ENCODE assay signal across 19 cellular contexts in the genomic region with DNA sequence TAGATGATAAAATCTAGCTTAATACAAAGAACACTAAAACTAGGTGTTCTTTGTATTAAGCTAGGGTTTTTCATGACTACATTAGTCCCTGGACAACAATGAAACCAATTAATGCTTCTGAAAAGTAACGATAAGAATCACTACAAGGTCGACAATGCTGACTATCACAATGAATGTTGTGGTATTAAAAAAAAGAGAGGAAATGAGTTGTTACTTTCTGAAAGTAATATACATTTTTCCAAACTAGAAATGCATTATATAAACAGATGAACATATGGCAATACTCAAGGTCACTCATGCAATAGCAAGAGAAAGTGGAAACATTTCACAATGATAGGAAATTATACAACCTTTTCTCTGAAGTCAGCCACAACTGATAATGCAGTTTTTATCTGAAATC. TPM values are rescaled to one million over a fixed set of nuclear protein-coding genes. Genes with fewer than 3 reads are reported as not detected.
DNase-seq lines count a peak whose midpoint lies in the region; ATAC-seq and TF ChIP-seq lines count a peak whose summit lies in the region.
"Had no signal": no experiment of that assay in that cellular context is flagged by ENCODE, and none has a peak within 500 bp of the region (broad histone marks: within the 10 kb centered on the region; RNA-seq: fewer than 3 reads in every experiment).

No MANE protein-coding gene starts in this region.

- H3K4me1 ChIP-seq in CD4-positive, CD25-positive, alpha-beta regulatory T cell (ENCODE audit: control insufficient read depth, insufficient read depth, low read length, poor library complexity, severe bottlenecking) = peaks cover 32% of the 10 kb centered on the region
- peaks cover 41% of the 10 kb centered on the region for H3K4me1 ChIP-seq in CD8-positive, alpha-beta T cell (ENCODE audit: insufficient read depth, low read length)
- H3K4me1 ChIP-seq in trophoblast cell (ENCODE audit: control insufficient read depth in 1 of 2, insufficient read depth in 2 of 2, low read length in 2 of 2) = peaks cover 0 to 8% of the 10 kb centered on the region in 2 experiments
- H3K4me1 ChIP-seq: tibial nerve had no signal

- no peaks in the 10 kb centered on the region for H3K36me3 ChIP-seq in CD4-positive, CD25-positive, alpha-beta regulatory T cell (ENCODE audit: control insufficient read depth, insufficient read depth, low read length)
- H3K36me3 ChIP-seq in CD8-positive, alpha-beta T cell (ENCODE audit: insufficient read depth, low read length) = no peaks in the 10 kb centered on the region
- H3K36me3 ChIP-seq in trophoblast cell (ENCODE audit: control insufficient read depth in 1 of 2, insufficient read depth in 2 of 2, low read length in 2 of 2) = no peaks in the 10 kb centered on the region

- no peak overlapping the region for H4K8ac ChIP-seq in trophoblast cell (ENCODE audit: low read depth, low read length)

- H3K4me3 Mint-ChIP-seq in CD4-positive, CD25-positive, alpha-beta regulatory T cell = peak overlapping the region; percentile 27 to 65 (median 52)
- no peak overlapping the region for H3K4me3 Mint-ChIP-seq in CD8-positive, alpha-beta T cell
- no peak overlapping the region for H3K4me3 Mint-ChIP-seq in activated CD8-positive, alpha-beta T cell treated with anti-CD3 and anti-CD28 coated beads, Interleukin-2, amount 10 ng/mL, durations not matched to agents 7 days and 5 days
- H3K4me3 Mint-ChIP-seq: activated CD4-positive, alpha-beta memory T cell treated with anti-CD3 and anti-CD28 coated beads, Interleukin-2, amount 10 ng/mL, durations not matched to agents 7 days and 5 days; stimulated activated naive B cell treated with anti-CD40 and anti-IgM and Interleukin-4, amounts not matched to agents 10 μg/mL and 1 μg/mL and 100 μg/mL, for 72 hours had no signal

- WGBS in trophoblast cell (ENCODE audit: extremely low coverage, insufficient coverage, insufficient read length) = no CpG with 5 or more reads among the region's 2 CpGs

- no peak overlapping the region for H4K12ac ChIP-seq in trophoblast cell (ENCODE audit: low read depth, low read length)

- no peak overlapping the region for H2AK5ac ChIP-seq in trophoblast cell (ENCODE audit: low read length)

- H3K9me3 Mint-ChIP-seq in CD4-positive, CD25-positive, alpha-beta regulatory T cell = peaks cover 0 to 5% (median 0%) of the 10 kb centered on the region in 7 donors
- H3K9me3 Mint-ChIP-seq in CD8-positive, alpha-beta T cell = no peaks in the 10 kb centered on the region
- H3K9me3 Mint-ChIP-seq in activated CD8-positive, alpha-beta T cell treated with anti-CD3 and anti-CD28 coated beads, Interleukin-2, amount 10 ng/mL, durations not matched to agents 7 days and 5 days (ENCODE audit: insufficient read depth) = peaks cover 4% of the 10 kb centered on the region

- H4K91ac ChIP-seq in trophoblast cell (ENCODE audit: low read depth, low read length) = no peak overlapping the region

- no peak for TF ChIP-seq CTCF in CD8-positive, alpha-beta T cell (IDR thresholded peaks at IDR 0.05)
- no peak for TF ChIP-seq CTCF in fibroblast of villous mesenchyme (IDR thresholded peaks at IDR 0.05; ENCODE audit: insufficient read depth, low read depth, low read length)

- no peak overlapping the region for H3K14ac ChIP-seq in trophoblast cell (ENCODE audit: low read length)

- H3K4me3 ChIP-seq in CD4-positive, CD25-positive, alpha-beta regulatory T cell (ENCODE audit: low read depth, low read length) = peak overlapping the region; percentile 33
- H3K4me3 ChIP-seq in CD8-positive, alpha-beta T cell (ENCODE audit: low read depth, low read length) = no peak overlapping the region
- H3K4me3 ChIP-seq in fibroblast of villous mesenchyme (ENCODE audit: low read depth, low read length) (no peak overlapping the region), trophoblast cell (ENCODE audit: low read depth, low read length) (no peak overlapping the region)
- H3K4me3 ChIP-seq: tibial nerve had no signal

- POLR2A ChIA-PET in CD8-positive, alpha-beta T cell (lab: Charles Lee) = interaction anchor here (0.6 kb wide), 1 partner anchor 229 kb away, joined by 3 read pairs; no protein-coding TSS in a partner anchor
- POLR2A ChIA-PET in activated CD8-positive, alpha-beta T cell treated with anti-CD3 and anti-CD28 coated beads, Interleukin-2, amount 10 ng/mL, durations not matched to agents 7 days and 5 days (lab: Charles Lee) = no interaction called here

- H2BK5ac ChIP-seq in trophoblast cell (ENCODE audit: low read depth, low read length, poor library complexity) = no peak overlapping the region

- no peak overlapping the region for H2BK12ac ChIP-seq in trophoblast cell (ENCODE audit: low read length)

- H3K4me2 ChIP-seq in trophoblast cell (ENCODE audit: low read length) = no peak overlapping the region

- no peak overlapping the region for H3K9ac ChIP-seq in trophoblast cell (ENCODE audit: low read length)

- intact Hi-C loops in CD8-positive, alpha-beta T cell (cut with DNase I, micrococcal nuclease) = no loop called here

- H3K4ac ChIP-seq in trophoblast cell (ENCODE audit: low read depth, low read length) = no peak overlapping the region

- H3K9me3 ChIP-seq in CD4-positive, CD25-positive, alpha-beta regulatory T cell (ENCODE audit: control insufficient read depth in 2 of 2, low read length in 2 of 2) = no peaks in the 10 kb centered on the region
- H3K9me3 ChIP-seq in CD8-positive, alpha-beta T cell (ENCODE audit: low read length) = no peaks in the 10 kb centered on the region
- H3K9me3 ChIP-seq in trophoblast cell (ENCODE audit: insufficient read depth, low read depth, low read length) = no peaks in the 10 kb centered on the region
- H3K9me3 ChIP-seq: Caco-2, tibial nerve had no signal

- H3K79me1 ChIP-seq in trophoblast cell (ENCODE audit: low read length) = no peaks in the 10 kb centered on the region

- CTCF ChIA-PET in CD8-positive, alpha-beta T cell (lab: Charles Lee) = interaction anchor here (0.8 kb wide), 1 partner anchor 282 kb away, joined by 4 read pairs; no protein-coding TSS in a partner anchor
- CTCF ChIA-PET in activated CD8-positive, alpha-beta T cell treated with anti-CD3 and anti-CD28 coated beads, Interleukin-2, amount 10 ng/mL, durations not matched to agents 7 days and 5 days (lab: Charles Lee) = no interaction called here

- no peak overlapping the region for H2AFZ ChIP-seq in trophoblast cell (ENCODE audit: insufficient read depth, low read length, poor library complexity)

- no peak overlapping the region for H3K18ac ChIP-seq in trophoblast cell (ENCODE audit: low read length)

- peak overlapping the region; percentile 41 for H3K27ac ChIP-seq in CD4-positive, CD25-positive, alpha-beta regulatory T cell (ENCODE audit: insufficient read depth, low read length, poor library complexity, severe bottlenecking)
- H3K27ac ChIP-seq in CD8-positive, alpha-beta T cell (ENCODE audit: low read depth, low read length) = no peak overlapping the region
- H3K27ac ChIP-seq in trophoblast cell (ENCODE audit: low read depth, low read length) = no peak overlapping the region
- H3K27ac ChIP-seq: tibial nerve had no signal

- ATAC-seq in CD4-positive, CD25-positive, alpha-beta regulatory T cell (ENCODE audit: low read depth in 2 of 2) = no peak
- ATAC-seq in CD8-positive, alpha-beta T cell = no peak
- ATAC-seq in activated CD8-positive, alpha-beta T cell treated with anti-CD3 and anti-CD28 coated beads, Interleukin-2, amount 10 ng/mL, durations not matched to agents 7 days and 5 days = no peak
- no peak for ATAC-seq in HG02884 (IDR thresholded peaks at IDR 0.05; ENCODE audit: unreplicated experiment)
- ATAC-seq: right cardiac atrium had no signal

- peaks cover 39 to 65% (median 46%) of the 10 kb centered on the region in 4 donors for H3K4me1 Mint-ChIP-seq in CD4-positive, CD25-positive, alpha-beta regulatory T cell
- H3K4me1 Mint-ChIP-seq in CD8-positive, alpha-beta T cell (ENCODE audit: low read depth) = peaks cover 56% of the 10 kb centered on the region
- H3K4me1 Mint-ChIP-seq in activated CD8-positive, alpha-beta T cell treated with anti-CD3 and anti-CD28 coated beads, Interleukin-2, amount 10 ng/mL, durations not matched to agents 7 days and 5 days (ENCODE audit: low read depth) = peaks cover 52% of the 10 kb centered on the region

- no peak overlapping the region for H3K23ac ChIP-seq in trophoblast cell (ENCODE audit: low read length)

- H2BK120ac ChIP-seq in trophoblast cell (ENCODE audit: insufficient read depth, low read length, poor library complexity) = no peak overlapping the region

- no peaks in the 10 kb centered on the region for H3K27me3 Mint-ChIP-seq in CD4-positive, CD25-positive, alpha-beta regulatory T cell
- H3K27me3 Mint-ChIP-seq in CD8-positive, alpha-beta T cell (ENCODE audit: low read depth) = no peaks in the 10 kb centered on the region
- H3K27me3 Mint-ChIP-seq in activated CD8-positive, alpha-beta T cell treated with anti-CD3 and anti-CD28 coated beads, Interleukin-2, amount 10 ng/mL, durations not matched to agents 7 days and 5 days (ENCODE audit: low read depth) = no peaks in the 10 kb centered on the region
- H3K27me3 Mint-ChIP-seq: activated CD4-positive, alpha-beta memory T cell treated with anti-CD3 and anti-CD28 coated beads, Interleukin-2, amount 10 ng/mL, durations not matched to agents 7 days and 5 days; stimulated activated naive B cell treated with anti-CD40 and anti-IgM and Interleukin-4, amounts not matched to agents 10 μg/mL and 1 μg/mL and 100 μg/mL, for 72 hours had no signal

- H3K27me3 ChIP-seq in CD4-positive, CD25-positive, alpha-beta regulatory T cell (ENCODE audit: control insufficient read depth, insufficient read depth, low read length) = no peaks in the 10 kb centered on the region
- H3K27me3 ChIP-seq in CD8-positive, alpha-beta T cell (ENCODE audit: insufficient read depth, low read length) = no peaks in the 10 kb centered on the region
- no peaks in the 10 kb centered on the region for H3K27me3 ChIP-seq in trophoblast cell (ENCODE audit: insufficient read depth, low read length)
- H3K27me3 ChIP-seq: tibial nerve had no signal

- no peak overlapping the region for H3K27ac Mint-ChIP-seq in CD4-positive, CD25-positive, alpha-beta regulatory T cell
- H3K27ac Mint-ChIP-seq in CD8-positive, alpha-beta T cell = peak overlapping the region; percentile 52
- peak overlapping the region; percentile 41 for H3K27ac Mint-ChIP-seq in activated CD8-positive, alpha-beta T cell treated with anti-CD3 and anti-CD28 coated beads, Interleukin-2, amount 10 ng/mL, durations not matched to agents 7 days and 5 days
- H3K27ac Mint-ChIP-seq: activated CD4-positive, alpha-beta memory T cell treated with anti-CD3 and anti-CD28 coated beads, Interleukin-2, amount 10 ng/mL, durations not matched to agents 7 days and 5 days; stimulated activated naive B cell treated with anti-CD40 and anti-IgM and Interleukin-4, amounts not matched to agents 10 μg/mL and 1 μg/mL and 100 μg/mL, for 72 hours had no signal

- H3K79me2 ChIP-seq in trophoblast cell (ENCODE audit: control insufficient read depth, insufficient read depth, low read length, poor library complexity) = no peaks in the 10 kb centered on the region

- H3K36me3 Mint-ChIP-seq in CD4-positive, CD25-positive, alpha-beta regulatory T cell = peaks cover 36% of the 10 kb centered on the region
- H3K36me3 Mint-ChIP-seq in CD8-positive, alpha-beta T cell = peaks cover 36% of the 10 kb centered on the region
- peaks cover 59% of the 10 kb centered on the region for H3K36me3 Mint-ChIP-seq in activated CD8-positive, alpha-beta T cell treated with anti-CD3 and anti-CD28 coated beads, Interleukin-2, amount 10 ng/mL, durations not matched to agents 7 days and 5 days (ENCODE audit: low read depth)

- peak in 1 of 3 donors; percentile 63 for DNase-seq in CD4-positive, CD25-positive, alpha-beta regulatory T cell
- DNase-seq in CD8-positive, alpha-beta T cell = no peak
- no peak for DNase-seq in activated CD8-positive, alpha-beta T cell treated with anti-CD3 and anti-CD28 coated beads, Interleukin-2, amount 10 ng/mL, durations not matched to agents 7 days and 5 days
- peak; percentile 70 for DNase-seq in fibroblast of villous mesenchyme (ENCODE audit: low read depth)
- no peak for DNase-seq in trophoblast cell
- no peak for DNase-seq in kidney glomerular epithelial cell (lab: John Stamatoyannopoulos, UW)
- DNase-seq: activated CD4-positive, alpha-beta memory T cell treated with anti-CD3 and anti-CD28 coated beads, Interleukin-2, amount 10 ng/mL, durations not matched to agents 7 days and 5 days; cerebellar nuclear complex; hypothalamus; Kasumi-1; NCI-H1105 treated with DMSO at 0.1 percent for 48 hours; NCI-H526; right cardiac atrium; Right ventricle myocardium superior; stimulated activated naive B cell treated with anti-CD40 and anti-IgM and Interleukin-4, amounts not matched to agents 10 μg/mL and 1 μg/mL and 100 μg/mL, for 72 hours; SW 1271 had no signal

RNA-seq across cellular contexts. Expression of a gene that starts 19.0 kb away (rescaled TPM):
- total RNA-seq in CD4-positive, CD25-positive, alpha-beta regulatory T cell = 30.6 TPM
- polyA plus RNA-seq in CD4-positive, CD25-positive, alpha-beta regulatory T cell = 10 to 100 TPM; 31.8 to 49.8 (median 45.7) TPM
- 10 to 100 TPM; 32.1 to 40.7 TPM for total RNA-seq in CD8-positive, alpha-beta T cell
- total RNA-seq in activated CD8-positive, alpha-beta T cell treated with anti-CD3 and anti-CD28 coated beads, Interleukin-2, amount 10 ng/mL, durations not matched to agents 7 days and 5 days = 10 to 100 TPM; 37.8 to 41.7 TPM
- 27.7 and 32.0 TPM in 2 replicates for total RNA-seq in fibroblast of villous mesenchyme
- polyA plus RNA-seq in trophoblast cell (2013) = 23.7 and 27.1 TPM in 2 replicates

Comparison
In these comparisons a context has a peak if more than half of its experiments do, and no peak if none do; other contexts are left out.
1. H3K27ac Mint-ChIP-seq: peak in CD8-positive, alpha-beta T cell (single experiment) and activated CD8-positive, alpha-beta T cell treated with anti-CD3 and anti-CD28 coated beads, Interleukin-2, amount 10 ng/mL, durations not matched to agents 7 days and 5 days (single experiment); none in CD4-positive, CD25-positive, alpha-beta regulatory T cell (0 of 3).
2. H3K4me3 Mint-ChIP-seq: peak in CD4-positive, CD25-positive, alpha-beta regulatory T cell (4 of 4); none in CD8-positive, alpha-beta T cell (single experiment) and activated CD8-positive, alpha-beta T cell treated with anti-CD3 and anti-CD28 coated beads, Interleukin-2, amount 10 ng/mL, durations not matched to agents 7 days and 5 days (single experiment).